8 cellular contexts compared by ENCODE assay signal in genomic region chr5:115842952-115843351, GRCh38. TPM values are rescaled to one million over a fixed set of nuclear protein-coding genes. Genes with fewer than 3 reads are reported as not detected.
A peak's percentile ranks its signal among the peaks of the same experiment; 100 is the strongest.
DNase-seq lines count a peak whose midpoint lies in the region; ATAC-seq, FAIRE-seq and TF ChIP-seq lines count a peak whose summit lies in the region.

No MANE protein-coding gene starts in this region.

- peak overlapping the region; percentile 91 for H3K9ac ChIP-seq in astrocyte (ENCODE audit: low read length)

- intact Hi-C loops in aorta (cut with DNase I) (loop anchor here (5.0 to 10.0 kb wide), 4 partner anchors 122 to 224 kb away; partner anchors contain the start of genes ARL14EPL (in 1 of the 2) and LVRN (in 1 of the 2)), left colon (cut with DNase I, micrococcal nuclease) (no loop called here)

- peak overlapping the region; percentile 95 for H3K4me3 Mint-ChIP-seq in stimulated activated naive CD8-positive, alpha-beta T cell treated with anti-CD3 and anti-CD28 coated beads, Interleukin-15, Interleukin-2, amounts not matched to agents 100 ng/mL and 50 ng/mL, for 24 hours
- H3K4me3 Mint-ChIP-seq in astrocyte (ENCODE audit: unreplicated experiment) (peak overlapping the region; percentile 94), memory B cell (peak overlapping the region; percentile 95)

- H3K27ac Mint-ChIP-seq in stimulated activated naive CD8-positive, alpha-beta T cell treated with anti-CD3 and anti-CD28 coated beads, Interleukin-15, Interleukin-2, amounts not matched to agents 100 ng/mL and 50 ng/mL, for 24 hours, result peak overlapping the region; percentile 19
- H3K27ac Mint-ChIP-seq in astrocyte (ENCODE audit: unreplicated experiment) (peak overlapping the region; percentile 78), memory B cell (peak overlapping the region; percentile 99)

- H3K4me3 ChIP-seq in astrocyte (ENCODE audit: insufficient read depth, low read depth, low read length) (peak overlapping the region; percentile 92), aorta (ENCODE audit: low read length in 2 of 2) (peak overlapping the region; percentile 72 to 83)

- peaks cover 59% of the 10 kb centered on the region for H3K4me1 Mint-ChIP-seq in stimulated activated naive CD8-positive, alpha-beta T cell treated with anti-CD3 and anti-CD28 coated beads, Interleukin-15, Interleukin-2, amounts not matched to agents 100 ng/mL and 50 ng/mL, for 24 hours (ENCODE audit: low read depth)
- H3K4me1 Mint-ChIP-seq in astrocyte (ENCODE audit: low read depth, unreplicated experiment) (peaks cover 21% of the 10 kb centered on the region), memory B cell (peaks cover 27% of the 10 kb centered on the region)

- H3K9me3 ChIP-seq in astrocyte (ENCODE audit: insufficient read depth, low read depth, low read length) (no peaks in the 10 kb centered on the region), aorta (ENCODE audit: control insufficient read depth, low read length) (no peaks in the 10 kb centered on the region)

- no peak for DNase-seq in stimulated activated naive CD8-positive, alpha-beta T cell treated with anti-CD3 and anti-CD28 coated beads, Interleukin-15, Interleukin-2, amounts not matched to agents 100 U/mL and 50 U/mL, for 24 hours
- DNase-seq in astrocyte (ENCODE audit: low read depth), result no peak
- DNase-seq in memory B cell (ENCODE audit: low spot score in 2 of 2), result no peak
- no peak for DNase-seq in aorta
- DNase-seq in GM13977 (ENCODE audit: low spot score), result no peak
- no peak for DNase-seq in germinal center (ENCODE audit: low spot score)
- no peak for DNase-seq in left colon

- peaks cover 95% of the 10 kb centered on the region for H3K79me2 ChIP-seq in astrocyte (ENCODE audit: insufficient read depth, low read length)

- H3K27ac ChIP-seq in astrocyte (ENCODE audit: low read depth, low read length) (peak overlapping the region; percentile 94), aorta (ENCODE audit: low read depth in 1 of 2, low read length in 2 of 2) (no peak overlapping the region)

- H4K20me1 ChIP-seq in astrocyte (ENCODE audit: insufficient read depth, low read length), result peaks cover 55% of the 10 kb centered on the region

- H3K27me3 ChIP-seq in astrocyte (ENCODE audit: insufficient read depth, low read length) (no peaks in the 10 kb centered on the region), aorta (ENCODE audit: control insufficient read depth in 1 of 2, insufficient read depth in 2 of 2, low read length in 1 of 2) (no peaks in the 10 kb centered on the region)

- 5 to 7% methylated on average over 3 of the region's 3 CpGs for WGBS in aorta, 2 donors

- in situ Hi-C loops in GM13977 (cut with MboI; ENCODE audit: low pct_unique_long_range_greater_than_20kb, low sequenced_read_pairs, unreplicated experiment), result loop anchor here (10.0 to 25.0 kb wide), 2 partner anchors 218 to 219 kb away; partner anchors contain the start of gene TMED7

- H2AFZ ChIP-seq in astrocyte (ENCODE audit: low read depth, low read length), result no peak overlapping the region

- peak overlapping the region; percentile 88 for H3K4me2 ChIP-seq in astrocyte (ENCODE audit: low read length)

- H3K36me3 Mint-ChIP-seq in stimulated activated naive CD8-positive, alpha-beta T cell treated with anti-CD3 and anti-CD28 coated beads, Interleukin-15, Interleukin-2, amounts not matched to agents 100 ng/mL and 50 ng/mL, for 24 hours (ENCODE audit: low read depth), result peaks cover 5% of the 10 kb centered on the region
- H3K36me3 Mint-ChIP-seq in astrocyte (ENCODE audit: low read depth, unreplicated experiment) (no peaks in the 10 kb centered on the region), memory B cell (peaks cover 2% of the 10 kb centered on the region)

- FAIRE-seq in astrocyte (lab: Jason Lieb, UNC), result no peak

- H3K36me3 ChIP-seq in astrocyte (ENCODE audit: insufficient read depth, low read length), result no peaks in the 10 kb centered on the region
- no peaks in the 10 kb centered on the region for H3K36me3 ChIP-seq in aorta (ENCODE audit: control insufficient read depth in 1 of 2, insufficient read depth in 2 of 2, low read length in 1 of 2)

- H3K27me3 Mint-ChIP-seq in stimulated activated naive CD8-positive, alpha-beta T cell treated with anti-CD3 and anti-CD28 coated beads, Interleukin-15, Interleukin-2, amounts not matched to agents 100 ng/mL and 50 ng/mL, for 24 hours, result no peaks in the 10 kb centered on the region
- H3K27me3 Mint-ChIP-seq in astrocyte (ENCODE audit: low read depth, unreplicated experiment), result no peaks in the 10 kb centered on the region
- no peaks in the 10 kb centered on the region for H3K27me3 Mint-ChIP-seq in memory B cell

- ATAC-seq in stimulated activated naive CD8-positive, alpha-beta T cell treated with anti-CD3 and anti-CD28 coated beads, Interleukin-15, Interleukin-2, amounts not matched to agents 100 U/mL and 50 U/mL, for 24 hours, result no peak
- ATAC-seq in memory B cell (ENCODE audit: low read depth) (no peak), aorta (ENCODE audit: low FRiP score) (no peak), left colon (no peak)

- H3K4me1 ChIP-seq in astrocyte (ENCODE audit: insufficient read depth, low read length) (no peaks in the 10 kb centered on the region), aorta (ENCODE audit: control insufficient read depth in 1 of 2, insufficient read depth in 2 of 2, low read length in 2 of 2) (peaks cover 0 to 15% of the 10 kb centered on the region in 2 donors)

- TF ChIP-seq CTCF in astrocyte (IDR thresholded peaks at IDR 0.05; ENCODE audit: insufficient read depth, low read depth, low read length), result no peak
- TF ChIP-seq CTCF in GM13977 (IDR thresholded peaks at IDR 0.05; ENCODE audit: extremely low read depth, insufficient read depth, missing control alignments), result no peak

- no peaks in the 10 kb centered on the region for H3K9me3 Mint-ChIP-seq in stimulated activated naive CD8-positive, alpha-beta T cell treated with anti-CD3 and anti-CD28 coated beads, Interleukin-15, Interleukin-2, amounts not matched to agents 100 ng/mL and 50 ng/mL, for 24 hours
- H3K9me3 Mint-ChIP-seq in astrocyte (ENCODE audit: unreplicated experiment) (no peaks in the 10 kb centered on the region), memory B cell (no peaks in the 10 kb centered on the region)

RNA-seq across cellular contexts. Expression of gene AP3S1, which starts 1.2 kb away (rescaled TPM):
- total RNA-seq in astrocyte (108 and 110 TPM in 2 replicates), aorta (100 to 1,000 TPM; 114 to 118 TPM), left colon (10 to 100 TPM; 73.4 to 90.4 TPM)
- 100 to 1,000 TPM in 1 of 2 donors, 10 to 100 TPM in 1; 86.5 to 273 TPM for polyA plus RNA-seq in aorta

RNA-seq across cellular contexts. Expression of gene ATG12, which starts 1.6 kb away (rescaled TPM):
- total RNA-seq in astrocyte (58.3 and 66.3 TPM in 2 replicates), aorta (10 to 100 TPM; 42.5 to 52.5 TPM), left colon (10 to 100 TPM; 31.2 to 32.8 TPM)
- 10 to 100 TPM; 45.3 to 62.6 TPM for polyA plus RNA-seq in aorta

RNA-seq across cellular contexts. Expression of gene CDO1, which starts 26.5 kb away (rescaled TPM):
- total RNA-seq in astrocyte, result 3.9 and 6.1 TPM in 2 replicates
- 10 to 100 TPM; 11.6 to 27.7 TPM for total RNA-seq in aorta
- 10 to 100 TPM; 93.9 to 97.9 TPM for polyA plus RNA-seq in aorta
- under 1 TPM; 0.55 to 0.95 TPM for total RNA-seq in left colon

Comparison
In these comparisons a context has a peak if more than half of its experiments do, and no peak if none do; other contexts are left out.
1. H3K27ac Mint-ChIP-seq: peak in every context shown above with its lines; median percentile 99 in memory B cell; 78 in astrocyte; 19 in stimulated activated naive CD8-positive, alpha-beta T cell treated with anti-CD3 and anti-CD28 coated beads, Interleukin-15, Interleukin-2, amounts not matched to agents 100 ng/mL and 50 ng/mL, for 24 hours.
2. intact Hi-C loops: an anchor here in aorta (5.0 to 10.0 kb wide); none called in left colon.